In genomic region chr5:103041071-103041676, GRCh38 we compare ENCODE assay signal across 7 cellular contexts.
DNase-seq lines count a peak whose midpoint lies in the region; ATAC-seq and TF ChIP-seq lines count a peak whose summit lies in the region.

No MANE protein-coding gene starts in this region.

- H3K36me3 ChIP-seq in adipocyte (ENCODE audit: control insufficient read depth, insufficient read depth, low read length, severe bottlenecking), result no peaks in the 10 kb centered on the region

- no peaks in the 10 kb centered on the region for H3K27me3 ChIP-seq in adipocyte (replicated peaks; ENCODE audit: control insufficient read depth, insufficient read depth, low read length)

- no peak overlapping the region for H3K9ac ChIP-seq in adipocyte (ENCODE audit: low read length)

- H3K4me1 ChIP-seq in adipocyte (ENCODE audit: control insufficient read depth, insufficient read depth, low read length), result peaks cover 6% of the 10 kb centered on the region

- TF ChIP-seq CTCF in GM12872 (IDR thresholded peaks at IDR 0.05; ENCODE audit: insufficient read depth, low read depth, low read length), result peak; percentile 37; the same call in 2 of the 3 replicates

- H3K4me3 ChIP-seq in adipocyte (ENCODE audit: low read length), result no peak overlapping the region

- peak; percentile 56 for DNase-seq in NCI-H1105 treated with DMSO at 0.1 percent for 48 hours (lab: John Stamatoyannopoulos, UW)
- peak; percentile 75 for DNase-seq in adipocyte (ENCODE audit: low read depth)
- DNase-seq in kidney glomerular epithelial cell (lab: John Stamatoyannopoulos, UW), result peak; percentile 47
- no peak for DNase-seq in effector CD8-positive, alpha-beta T cell (lab: John Stamatoyannopoulos, UW)

- no peaks in the 10 kb centered on the region for H3K9me3 ChIP-seq in adipocyte (ENCODE audit: control insufficient read depth, low read length)

- no peak for ATAC-seq in HG02852 (IDR thresholded peaks at IDR 0.05; ENCODE audit: unreplicated experiment)
- no peak for ATAC-seq in GM21723 (IDR thresholded peaks at IDR 0.05; ENCODE audit: unreplicated experiment)
